ENCODE assay signal across 20 cellular contexts in the genomic region with DNA sequence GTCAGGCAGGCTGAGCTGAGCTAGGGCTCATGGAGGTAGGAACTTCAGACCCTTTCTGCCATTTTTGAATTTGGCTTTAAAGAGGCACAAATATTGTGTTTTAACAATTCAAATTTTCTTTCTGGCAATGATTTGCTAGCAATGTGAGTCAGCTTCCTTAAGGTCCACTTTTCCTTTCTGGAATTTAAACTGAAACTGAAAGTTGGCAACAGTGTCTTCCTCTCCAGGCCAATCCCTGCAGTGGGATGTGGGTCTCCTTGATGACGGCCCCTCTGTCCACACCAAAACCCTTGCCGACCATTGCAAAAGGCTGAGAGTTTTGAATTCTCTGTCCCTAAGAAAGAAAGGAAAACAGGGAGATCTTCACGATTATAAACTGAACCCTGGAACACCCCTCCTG. TPM values are rescaled to one million over a fixed set of nuclear protein-coding genes. Genes with fewer than 3 reads are reported as not detected.
DNase-seq lines count a peak whose midpoint lies in the region; ATAC-seq and TF ChIP-seq lines count a peak whose summit lies in the region.
"Had no signal": no experiment of that assay in that cellular context is flagged by ENCODE, and none has a peak within 500 bp of the region (broad histone marks: within the 10 kb centered on the region; RNA-seq: fewer than 3 reads in every experiment).

No MANE protein-coding gene starts in this region.

- peak overlapping the region; percentile 8 for H2AFZ ChIP-seq in mammary epithelial cell (ENCODE audit: low read depth, low read length)

- no peaks in the 10 kb centered on the region for H3K4me1 ChIP-seq in breast epithelium
- H3K4me1 ChIP-seq in mammary epithelial cell (ENCODE audit: insufficient read depth, low read length) = peaks cover 3% of the 10 kb centered on the region
- H3K4me1 ChIP-seq: SJCRH30, tibial nerve had no signal

- peak overlapping the region in 1 of 3 donors; percentile 8 for H3K4me3 ChIP-seq in breast epithelium
- no peak overlapping the region for H3K4me3 ChIP-seq in mammary epithelial cell (replicated peaks in 1 of 3; ENCODE audit: insufficient read depth in 1 of 3, low read depth in 2 of 3, low read length in 3 of 3)
- H3K4me3 ChIP-seq: cardiac muscle cell, SJCRH30, tibial nerve had no signal

- H3K4me1 Mint-ChIP-seq in MCF 10A (ENCODE audit: insufficient read depth, unreplicated experiment) = peaks cover 17% of the 10 kb centered on the region
- peaks cover 1% of the 10 kb centered on the region for H3K4me1 Mint-ChIP-seq in glutamatergic neuron (ENCODE audit: low read depth, unreplicated experiment)

- ATAC-seq in HG03439 (IDR thresholded peaks at IDR 0.05; ENCODE audit: unreplicated experiment) = no peak

- DNase-seq in MCF 10A (ENCODE audit: unreplicated experiment) (no peak), breast epithelium (ENCODE audit: low spot score in 2 of 2) (no peak), mammary epithelial cell (no peak), kidney tubule cell (ENCODE audit: low spot score) (peak; percentile 82), stromal cell of bone marrow (ENCODE audit: low read depth) (peak; percentile 50), glutamatergic neuron (no peak)
- no peak for DNase-seq in stimulated activated CD4-positive, alpha-beta T cell treated with anti-CD3 and anti-CD28 coated beads, Interleukin-12 subunit alpha, Interleukin-12 subunit beta, amount 100 ng/mL, for 4 hours
- DNase-seq: activated T-cell treated with anti-CD3 and anti-CD28 coated beads, Interleukin-2, amount 50 U/mL, for 1 hour; DMS 273 treated with DMSO at 0.1 percent for 48 hours; H9; NCI-H69; SJCRH30; WERI-Rb-1 had no signal

- 98% methylated on average over 3 of the region's 3 CpGs for WGBS in mammary epithelial cell (ENCODE audit: low coverage, missing lambda C conversion rate)

- no peak overlapping the region for H3K4me3 Mint-ChIP-seq in MCF 10A (ENCODE audit: unreplicated experiment)
- no peak overlapping the region for H3K4me3 Mint-ChIP-seq in glutamatergic neuron (ENCODE audit: unreplicated experiment)
- H3K4me3 Mint-ChIP-seq: H9 had no signal

- H3K27me3 Mint-ChIP-seq in MCF 10A (ENCODE audit: insufficient read depth, unreplicated experiment) (no peaks in the 10 kb centered on the region), glutamatergic neuron (ENCODE audit: unreplicated experiment) (no peaks in the 10 kb centered on the region)

- POLR2A ChIA-PET in MCF 10A (lab: Yijun Ruan, JAX) = interaction anchor here (0.8 kb wide), 1 partner anchor 49 kb away, joined by 3 read pairs; no protein-coding TSS in a partner anchor

- intact Hi-C loops in MCF 10A (cut with micrococcal nuclease) = no loop called here
- intact Hi-C loops in breast epithelium (cut with DNase I; ENCODE audit: low total_unique reads) = no loop called here
- intact Hi-C loops in mammary epithelial cell (cut with micrococcal nuclease) = no loop called here

- H3K36me3 Mint-ChIP-seq in MCF 10A (ENCODE audit: insufficient read depth, unreplicated experiment) (no peaks in the 10 kb centered on the region), glutamatergic neuron (ENCODE audit: unreplicated experiment) (no peaks in the 10 kb centered on the region)

- H3K9me3 Mint-ChIP-seq in MCF 10A (ENCODE audit: unreplicated experiment) = no peaks in the 10 kb centered on the region
- H3K9me3 Mint-ChIP-seq in glutamatergic neuron (ENCODE audit: unreplicated experiment) = no peaks in the 10 kb centered on the region
- H3K9me3 Mint-ChIP-seq: H9 had no signal

- H3K27ac Mint-ChIP-seq in MCF 10A (ENCODE audit: low read depth, unreplicated experiment) = peak overlapping the region; percentile 69
- H3K27ac Mint-ChIP-seq in glutamatergic neuron (ENCODE audit: unreplicated experiment) = no peak overlapping the region
- H3K27ac Mint-ChIP-seq: progenitor cell of endocrine pancreas had no signal

- H3K36me3 ChIP-seq in breast epithelium (no peaks in the 10 kb centered on the region), mammary epithelial cell (ENCODE audit: insufficient read depth, low read length) (no peaks in the 10 kb centered on the region)
- H3K36me3 ChIP-seq: cardiac muscle cell, SJCRH30, tibial nerve, WERI-Rb-1 had no signal

- H3K9ac ChIP-seq in mammary epithelial cell (ENCODE audit: insufficient read depth, low read length) = no peak overlapping the region

- H3K27ac ChIP-seq in breast epithelium (peak overlapping the region in 1 of 2 donors; percentile 25), mammary epithelial cell (ENCODE audit: insufficient read depth, low read depth, low read length) (no peak overlapping the region)
- H3K27ac ChIP-seq: 22Rv1, cardiac muscle cell, epithelial cell of prostate, SJCRH30, WERI-Rb-1 had no signal

- H3K4me2 ChIP-seq in mammary epithelial cell (ENCODE audit: insufficient read depth, low read depth, low read length) = no peak overlapping the region

- dilution Hi-C loops in mammary epithelial cell (cut with HindIII; ENCODE audit: low sequenced_read_pairs) = loop anchor here (5.0 kb wide), 1 partner anchor 44 kb away; no protein-coding TSS in a partner anchor

- TF ChIP-seq POLR2A in breast epithelium (IDR thresholded peaks at IDR 0.05) = no peak

- no TSS peak for BruUV-seq in MCF 10A (replicated peaks; lab: Mats Ljungman, UMichigan)
- no TSS peak for BruUV-seq in mammary epithelial cell (replicated peaks; lab: Mats Ljungman, UMichigan)

- no peaks in the 10 kb centered on the region for H3K9me3 ChIP-seq in breast epithelium
- H3K9me3 ChIP-seq in mammary epithelial cell (replicated peaks; ENCODE audit: insufficient read depth, low read length) = no peaks in the 10 kb centered on the region
- H3K9me3 ChIP-seq: SJCRH30, tibial nerve had no signal

- TF ChIP-seq CTCF in MCF 10A (IDR thresholded peaks at IDR 0.05; ENCODE audit: unreplicated experiment) = no peak
- TF ChIP-seq CTCF in breast epithelium (IDR thresholded peaks at IDR 0.05) = no peak
- no peak for TF ChIP-seq CTCF in mammary epithelial cell (conservative IDR thresholded peaks at IDR 0.05 in 1 of 2, IDR thresholded peaks at IDR 0.05 in 1 of 2; ENCODE audit: extremely low read depth in 1 of 2, insufficient read depth in 1 of 2, low read depth in 1 of 2, low read length in 2 of 2)
- no peak for TF ChIP-seq CTCF in glutamatergic neuron (IDR thresholded peaks at IDR 0.05; ENCODE audit: partially characterized antibody, unreplicated experiment)

- CTCF ChIA-PET in MCF 10A (lab: Yijun Ruan, JAX) (interaction anchor here (1.2 kb wide), 1 partner anchor 13 kb away, joined by 5 read pairs; no protein-coding TSS in a partner anchor), mammary epithelial cell (lab: Charles Lee; ENCODE audit: low non-redundant PET) (no interaction called here)

- in situ Hi-C loops in mammary epithelial cell (cut with MboI; ENCODE audit: low sequenced_read_pairs in 2 of 2) = no loop called here

- H4K20me1 ChIP-seq in mammary epithelial cell (ENCODE audit: insufficient read depth, low read length) = no peaks in the 10 kb centered on the region

- no peaks in the 10 kb centered on the region for H3K79me2 ChIP-seq in mammary epithelial cell (ENCODE audit: insufficient read depth, low read length)

- H3K27me3 ChIP-seq in breast epithelium (no peaks in the 10 kb centered on the region), mammary epithelial cell (ENCODE audit: insufficient read depth, low read length) (no peaks in the 10 kb centered on the region)
- H3K27me3 ChIP-seq: cardiac muscle cell, SJCRH30, tibial nerve had no signal

RNA-seq across cellular contexts. Expression of a gene that starts 27.1 kb away (rescaled TPM):
- total RNA-seq in MCF 10A (2022) (1,984 and 2,115 TPM in 2 replicates), breast epithelium (1,000 to 10,000 TPM in 2 of 3 donors, 100 to 1,000 TPM in 1; 852 to 1,731 (median 1,290) TPM), mammary epithelial cell (1,000 to 10,000 TPM in 1 of 2 donors, 100 to 1,000 TPM in 1; 874 to 1,396 TPM), glutamatergic neuron (ENCODE audit: unreplicated experiment) (716 TPM)
- polyA plus RNA-seq in mammary epithelial cell = 2,903 TPM
- 1,449 TPM for polyA minus RNA-seq in mammary epithelial cell

RNA-seq across cellular contexts. Expression of a gene that starts 33.8 kb away (rescaled TPM):
- total RNA-seq in MCF 10A (2022) (0.21 TPM in 1 of 2 replicates, not detected in the other), breast epithelium (under 1 TPM in 1 of 3 donors, not detected in 2; under 0.01 TPM), mammary epithelial cell (not detected), glutamatergic neuron (ENCODE audit: unreplicated experiment) (not detected)
- not detected for polyA plus RNA-seq in mammary epithelial cell
- not detected for polyA minus RNA-seq in mammary epithelial cell
- total RNA-seq: cardiac muscle cell, H9, liver, progenitor cell of endocrine pancreas had no signal
- polyA plus RNA-seq: cardiac muscle cell, liver had no signal

RNA-seq across cellular contexts. Expression of a gene that starts 50.5 kb away (rescaled TPM):
- 37.6 and 45.9 TPM in 2 replicates for total RNA-seq in MCF 10A (2022)
- 10 to 100 TPM; 28.2 to 31.6 (median 30.9) TPM for total RNA-seq in breast epithelium
- total RNA-seq in mammary epithelial cell = 10 to 100 TPM; 27.5 to 34.9 TPM
- 29.3 TPM for polyA plus RNA-seq in mammary epithelial cell
- 39.6 TPM for polyA minus RNA-seq in mammary epithelial cell
- 21.1 TPM for total RNA-seq in glutamatergic neuron (ENCODE audit: unreplicated experiment)

Comparison
In these comparisons a context has a peak if more than half of its experiments do, and no peak if none do; other contexts are left out.
1. DNase-seq: peak in kidney tubule cell (single experiment) and stromal cell of bone marrow (single experiment); none in MCF 10A (single experiment), breast epithelium (0 of 2), mammary epithelial cell (single experiment), stimulated activated CD4-positive, alpha-beta T cell treated with anti-CD3 and anti-CD28 coated beads, Interleukin-12 subunit alpha, Interleukin-12 subunit beta, amount 100 ng/mL, for 4 hours (single experiment) and glutamatergic neuron (single experiment).